ENCODE assay signal across 1 cellular context in genomic region chr10:11950325-11951018, GRCh38.
TF ChIP-seq lines count a peak whose summit lies in the region.

No MANE protein-coding gene starts in this region.

TF ChIP-seq in HepG2, 621 proteins besides CTCF, POLR2A, EP300 and RAD21 (continued from another document and continues in another):
- TF ChIP-seq ZNF687 (CRISPR knock-in tag; IDR thresholded peaks at IDR 0.05) (no peak), NFIB (CRISPR knock-in tag; IDR thresholded peaks at IDR 0.05; ENCODE audit: borderline replicate concordance) (no peak), ZNF3 (CRISPR knock-in tag; IDR thresholded peaks at IDR 0.05) (no peak), ZFP1 (CRISPR knock-in tag; IDR thresholded peaks at IDR 0.05) (0 out of 2 replicates have a peak, but pooled peaks have one; percentile 38), HIC2 (CRISPR knock-in tag; IDR thresholded peaks at IDR 0.05; ENCODE audit: low read depth) (no peak), RFX3 (CRISPR knock-in tag; IDR thresholded peaks at IDR 0.05) (no peak), PHF8 (CRISPR knock-in tag; IDR thresholded peaks at IDR 0.05) (no peak), SOX5 (CRISPR knock-in tag; IDR thresholded peaks at IDR 0.05; ENCODE audit: borderline replicate concordance) (peak; percentile 98), SSRP1 (CRISPR knock-in tag; IDR thresholded peaks at IDR 0.05) (no peak), ZNF609 (CRISPR knock-in tag; IDR thresholded peaks at IDR 0.05; ENCODE audit: borderline replicate concordance) (peak; percentile 75; the same call in 1 of the 2 replicates), ZNF777 (CRISPR knock-in tag; IDR thresholded peaks at IDR 0.05) (no peak), PPARG (CRISPR knock-in tag; conservative IDR thresholded peaks at IDR 0.05) (peak; percentile 57; the same call in 1 of the 2 replicates), NKX3-1 (CRISPR knock-in tag; IDR thresholded peaks at IDR 0.05) (peak; percentile 44; the same call in 1 of the 2 replicates), LCORL (IDR thresholded peaks at IDR 0.05) (no peak; the same call in 1 of the 2 replicates), LCORL (CRISPR knock-in tag; IDR thresholded peaks at IDR 0.05) (0 out of 2 replicates have a peak, but pooled peaks have one; percentile 31), ZNF530 (CRISPR knock-in tag; IDR thresholded peaks at IDR 0.05; ENCODE audit: low read depth) (no peak), E2F5 (CRISPR knock-in tag; conservative IDR thresholded peaks at IDR 0.05) (no peak), ZGPAT (CRISPR knock-in tag; IDR thresholded peaks at IDR 0.05) (peak; percentile 44; the same call in 1 of the 2 replicates), ERF (CRISPR knock-in tag; IDR thresholded peaks at IDR 0.05) (no peak), ZNF616 (CRISPR knock-in tag; IDR thresholded peaks at IDR 0.05; ENCODE audit: low read depth) (no peak), EHMT2 (IDR thresholded peaks at IDR 0.05; ENCODE audit: borderline replicate concordance, low read depth, low read length) (peak; percentile 40; the same call in 1 of the 2 replicates), AHDC1 (CRISPR knock-in tag; IDR thresholded peaks at IDR 0.05; ENCODE audit: borderline replicate concordance) (peak; percentile 92; the same call in 1 of the 2 replicates), E2F1 (CRISPR knock-in tag; IDR thresholded peaks at IDR 0.05) (no peak), JUN (CRISPR knock-in tag; IDR thresholded peaks at IDR 0.05) (no peak), ZNF775 (CRISPR knock-in tag; IDR thresholded peaks at IDR 0.05; ENCODE audit: borderline replicate concordance) (no peak), CBX2 (IDR thresholded peaks at IDR 0.05; ENCODE audit: low read depth, low read length) (no peak), CBX2 (CRISPR knock-in tag; IDR thresholded peaks at IDR 0.05; ENCODE audit: low read depth) (no peak), CBX5 (CRISPR knock-in tag; IDR thresholded peaks at IDR 0.05; ENCODE audit: borderline replicate concordance) (no peak), ZNF629 (CRISPR knock-in tag; conservative IDR thresholded peaks at IDR 0.05) (no peak), ZBTB43 (CRISPR knock-in tag; conservative IDR thresholded peaks at IDR 0.05) (peak; percentile 75; the same call in 1 of the 2 replicates), ZNF772 (CRISPR knock-in tag; IDR thresholded peaks at IDR 0.05) (no peak), POGZ (CRISPR knock-in tag; IDR thresholded peaks at IDR 0.05) (0 out of 2 replicates have a peak, but pooled peaks have one; percentile 30), BCL3 (CRISPR knock-in tag; IDR thresholded peaks at IDR 0.05) (no peak), SMAD3 (CRISPR knock-in tag; IDR thresholded peaks at IDR 0.05) (0 out of 2 replicates have a peak, but pooled peaks have one; percentile 29)
